9 cellular contexts compared by ENCODE assay signal in genomic region chr6:93036835-93037234, GRCh38.
DNase-seq lines count a peak whose midpoint lies in the region; TF ChIP-seq lines count a peak whose summit lies in the region.
"Had no signal": no experiment of that assay in that cellular context is flagged by ENCODE, and none has a peak within 500 bp of the region (broad histone marks: within the 10 kb centered on the region; RNA-seq: fewer than 3 reads in every experiment).

No MANE protein-coding gene starts in this region.

- TF ChIP-seq POLR2A in breast epithelium (IDR thresholded peaks at IDR 0.05), result no peak
- TF ChIP-seq POLR2A in testis (IDR thresholded peaks at IDR 0.05), result no peak
- TF ChIP-seq POLR2A in adrenal gland (IDR thresholded peaks at IDR 0.05), result no peak

- H3K27me3 Mint-ChIP-seq in MCF 10A (ENCODE audit: insufficient read depth, unreplicated experiment), result peaks cover 45% of the 10 kb centered on the region

- 100% methylated on average over 1 of the region's 1 CpG for WGBS in testis, 2 donors
- 93 to 100% (median 100%) methylated on average over 1 of the region's 1 CpG; no CpG with 5 or more reads in 1 of the 4 donors for whole genome bisulfite sequencing in adrenal gland, 4 donors

- POLR2A ChIA-PET in MCF 10A (lab: Yijun Ruan, JAX), result no interaction called here

- intact Hi-C loops in MCF 10A (cut with micrococcal nuclease), result no loop called here
- intact Hi-C loops in breast epithelium (cut with DNase I; ENCODE audit: low total_unique reads), result loop anchor here (5.0 kb wide), 1 partner anchor 105 kb away; no protein-coding TSS in a partner anchor
- intact Hi-C loops in testis (cut with DNase I; ENCODE audit: low total_unique reads), result no loop called here
- intact Hi-C loops in adrenal gland (cut with DNase I), result no loop called here

- no peak overlapping the region for H3K4me3 Mint-ChIP-seq in MCF 10A (ENCODE audit: unreplicated experiment)
- H3K4me3 Mint-ChIP-seq: nephron had no signal

- CTCF ChIA-PET in MCF 10A (lab: Yijun Ruan, JAX), result no interaction called here

- H3K4me3 ChIP-seq in breast epithelium, result no peak overlapping the region
- H3K4me3 ChIP-seq in epithelial cell of proximal tubule (ENCODE audit: low read depth, low read length), result no peak overlapping the region
- H3K4me3 ChIP-seq in testis, result no peak overlapping the region
- no peak overlapping the region for H3K4me3 ChIP-seq in adrenal gland

- H3K36me3 ChIP-seq in breast epithelium (no peaks in the 10 kb centered on the region), testis (ENCODE audit: low read depth, missing control alignments) (no peaks in the 10 kb centered on the region), adrenal gland (replicated peaks in 1 of 2) (no peaks in the 10 kb centered on the region)

- H3K27ac ChIP-seq in breast epithelium, result no peak overlapping the region
- H3K27ac ChIP-seq in testis, result no peak overlapping the region
- no peak overlapping the region for H3K27ac ChIP-seq in adrenal gland

- H3K27ac Mint-ChIP-seq in MCF 10A (ENCODE audit: low read depth, unreplicated experiment), result no peak overlapping the region
- H3K27ac Mint-ChIP-seq: nephron had no signal

- H3K27me3 ChIP-seq in breast epithelium, result no peaks in the 10 kb centered on the region
- H3K27me3 ChIP-seq in testis, result no peaks in the 10 kb centered on the region
- H3K27me3 ChIP-seq in adrenal gland, result no peaks in the 10 kb centered on the region

- peak; percentile 17 for DNase-seq in MCF 10A (ENCODE audit: unreplicated experiment)
- DNase-seq in breast epithelium (ENCODE audit: low spot score in 2 of 2), result no peak
- peak; percentile 39 for DNase-seq in NCI-H748 treated with DMSO at 0.1 percent for 48 hours (lab: John Stamatoyannopoulos, UW)
- peak; percentile 13 for DNase-seq in epithelial cell of proximal tubule (ENCODE audit: low read depth)
- peak; percentile 22 for DNase-seq in testis
- DNase-seq in C1 segment of cervical spinal cord (lab: John Stamatoyannopoulos, UW), result no peak
- no peak for DNase-seq in adrenal gland
- DNase-seq in activated CD4-positive, alpha-beta T cell treated with anti-CD3 and anti-CD28 coated beads, Interleukin-2, amount 50 U/mL, for 4 hours, result no peak

- H3K4me1 Mint-ChIP-seq in MCF 10A (ENCODE audit: insufficient read depth, unreplicated experiment), result no peaks in the 10 kb centered on the region
- H3K4me1 Mint-ChIP-seq: nephron had no signal

- H3K4me1 ChIP-seq in breast epithelium (no peaks in the 10 kb centered on the region), testis (no peaks in the 10 kb centered on the region), adrenal gland (replicated peaks in 1 of 2) (no peaks in the 10 kb centered on the region)

- BruUV-seq in MCF 10A (replicated peaks; lab: Mats Ljungman, UMichigan), result no TSS peak

- peaks cover 14 to 30% of the 10 kb centered on the region in 2 donors for H3K9me3 ChIP-seq in breast epithelium
- no peaks in the 10 kb centered on the region for H3K9me3 ChIP-seq in testis
- H3K9me3 ChIP-seq in adrenal gland (replicated peaks in 1 of 3), result no peaks in the 10 kb centered on the region

- no peaks in the 10 kb centered on the region for H3K9me3 Mint-ChIP-seq in MCF 10A (ENCODE audit: unreplicated experiment)

- H3K36me3 Mint-ChIP-seq in MCF 10A (ENCODE audit: insufficient read depth, unreplicated experiment), result no peaks in the 10 kb centered on the region

- no peak for TF ChIP-seq CTCF in MCF 10A (IDR thresholded peaks at IDR 0.05; ENCODE audit: unreplicated experiment)
- TF ChIP-seq CTCF in breast epithelium (IDR thresholded peaks at IDR 0.05), result no peak
- TF ChIP-seq CTCF in epithelial cell of proximal tubule (conservative IDR thresholded peaks at IDR 0.05; ENCODE audit: low read depth, low read length), result peak; percentile 68
- TF ChIP-seq CTCF in testis (IDR thresholded peaks at IDR 0.05), result peak in 2 of 3 experiments; percentile 14 to 34
- TF ChIP-seq CTCF in adrenal gland (IDR thresholded peaks at IDR 0.05), result no peak

Comparison
In these comparisons a context has a peak if more than half of its experiments do, and no peak if none do; other contexts are left out.
1. DNase-seq: peak in MCF 10A (single experiment), NCI-H748 treated with DMSO at 0.1 percent for 48 hours (single experiment), epithelial cell of proximal tubule (single experiment) and testis (single experiment); none in breast epithelium (0 of 2), C1 segment of cervical spinal cord (0 of 14), adrenal gland (0 of 7) and activated CD4-positive, alpha-beta T cell treated with anti-CD3 and anti-CD28 coated beads, Interleukin-2, amount 50 U/mL, for 4 hours (0 of 2).
2. CTCF ChIP-seq: peak in epithelial cell of proximal tubule (single experiment) and testis (2 of 3); none in MCF 10A (single experiment), breast epithelium (0 of 3) and adrenal gland (0 of 6).